Comparison of ENCODE assay signal across 12 cellular contexts in the genomic region with DNA sequence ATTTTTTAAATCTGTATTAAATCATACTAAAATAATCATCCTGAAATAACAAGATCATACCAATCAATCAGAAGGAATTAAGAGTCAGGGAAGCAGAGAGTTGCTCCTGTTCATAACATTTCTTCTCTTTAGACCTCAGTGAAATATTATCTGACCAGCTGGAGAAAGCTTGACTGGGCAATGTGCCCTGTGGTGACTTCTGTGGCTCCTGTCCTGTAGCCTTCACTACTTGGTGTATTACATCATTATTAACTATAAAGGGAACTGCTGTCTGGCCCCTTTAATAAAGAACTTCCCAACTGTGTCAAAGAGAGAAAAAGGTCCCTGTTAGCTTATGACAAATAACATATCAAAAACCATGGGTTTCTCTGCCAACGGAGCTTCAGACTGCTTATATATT. TPM values are rescaled to one million over a fixed set of nuclear protein-coding genes. Genes with fewer than 3 reads are reported as not detected.
A peak's percentile ranks its signal among the peaks of the same experiment; 100 is the strongest.
DNase-seq lines count a peak whose midpoint lies in the region; ATAC-seq and TF ChIP-seq lines count a peak whose summit lies in the region.
"Had no signal": no experiment of that assay in that cellular context is flagged by ENCODE, and none has a peak within 500 bp of the region (broad histone marks: within the 10 kb centered on the region; RNA-seq: fewer than 3 reads in every experiment).

No MANE protein-coding gene starts in this region.

- no peak overlapping the region for H3K4me3 ChIP-seq in choroid plexus epithelial cell (ENCODE audit: low read depth, low read length)

- DNase-seq in GM04503 (ENCODE audit: low read depth) (peak; percentile 37), RPMI7951 (ENCODE audit: low read depth) (peak; percentile 84), choroid plexus epithelial cell (ENCODE audit: low read depth) (peak; percentile 77), renal cortical epithelial cell (ENCODE audit: low read depth) (peak; percentile 15), nucleus accumbens (lab: John Stamatoyannopoulos, UW) (no peak)
- DNase-seq: activated T-cell treated with anti-CD3 and anti-CD28 coated beads for 4 hours; CD8-positive, alpha-beta T cell; WERI-Rb-1 had no signal

- TF ChIP-seq CTCF in choroid plexus epithelial cell (conservative IDR thresholded peaks at IDR 0.05; ENCODE audit: low read depth, low read length) = no peak

- no peak for ATAC-seq in GM18511 (IDR thresholded peaks at IDR 0.05; ENCODE audit: unreplicated experiment)
- ATAC-seq in HG02642 (IDR thresholded peaks at IDR 0.05; ENCODE audit: poor library complexity, unreplicated experiment) = no peak
- no peak for ATAC-seq in HG02571 (IDR thresholded peaks at IDR 0.05; ENCODE audit: unreplicated experiment)
- ATAC-seq: CD8-positive, alpha-beta T cell; Panc1 had no signal

RNA-seq across cellular contexts. Expression of a gene that starts 18.0 kb away (rescaled TPM):
- total RNA-seq in RPMI7951 (2014; rRNA removed; shearing (Covaris generic)) = 3.5 and 6.0 TPM in 2 replicates
- total RNA-seq in renal cortical epithelial cell = 12.5 and 13.9 TPM in 2 replicates

Comparison
In these comparisons a context has a peak if more than half of its experiments do, and no peak if none do; other contexts are left out.
1. DNase-seq: peak in GM04503 (single experiment), RPMI7951 (single experiment), choroid plexus epithelial cell (single experiment) and renal cortical epithelial cell (single experiment); none in nucleus accumbens (0 of 56).